ENCODE assay signal across 22 cellular contexts in the genomic region with DNA sequence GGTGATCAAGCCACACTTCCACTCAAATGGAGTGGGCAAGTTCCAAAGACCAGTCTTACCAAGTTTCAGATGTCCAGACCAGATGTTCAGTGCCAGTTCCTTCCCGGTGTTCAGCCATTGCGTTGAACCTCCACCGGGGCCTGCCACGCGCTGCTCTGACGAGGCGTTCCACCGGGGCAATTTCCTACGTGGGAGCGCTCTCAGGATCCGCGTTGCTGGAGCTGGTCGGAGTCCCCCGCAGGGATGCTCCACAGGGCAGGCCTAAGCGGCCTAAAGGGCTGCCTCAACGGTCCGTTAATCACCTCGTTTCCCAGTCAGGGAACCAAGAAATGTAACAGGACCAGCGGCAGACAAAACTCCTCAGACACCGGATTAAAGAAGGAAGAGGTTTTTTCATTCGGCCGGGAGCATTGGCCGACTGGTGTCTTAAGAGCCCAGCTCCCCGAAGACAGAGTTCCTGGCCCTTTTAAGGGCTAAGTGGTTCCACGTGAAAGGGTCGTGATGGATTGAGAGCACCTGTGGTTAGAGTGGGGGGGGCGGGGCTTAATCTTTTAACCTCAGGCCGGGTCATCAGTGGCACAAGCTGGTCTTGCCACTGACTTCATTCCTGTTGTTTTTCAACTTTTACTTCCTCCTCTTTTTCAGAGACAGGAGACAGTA.
"Had no signal": no experiment of that assay in that cellular context is flagged by ENCODE, and none has a peak within 500 bp of the region (broad histone marks: within the 10 kb centered on the region; RNA-seq: fewer than 3 reads in every experiment).

No MANE protein-coding gene starts in this region.

- H3K27me3 Mint-ChIP-seq: brain had no signal

- H3K36me3 ChIP-seq: left ventricle myocardium inferior, ovary had no signal

- H3K9me3 Mint-ChIP-seq: activated CD4-positive, alpha-beta memory T cell treated with anti-CD3 and anti-CD28 coated beads, Interleukin-2, amount 10 ng/mL, durations not matched to agents 7 days and 5 days; activated T-helper 2 cell treated with anti-CD3 and anti-CD28 coated beads, Interferon-gamma antibody, Interleukin-2, Interleukin-4, amounts not matched to agents 10 μg/mL and 5 μg/mL and 100 μg/mL, durations not matched to agents 14 hours and 24 hours and 36 hours; stimulated activated naive CD8-positive, alpha-beta T cell treated with anti-CD3 and anti-CD28 coated beads, Interleukin-15, amount 100 ng/mL, for 72 hours had no signal

- H3K4me3 Mint-ChIP-seq: activated CD4-positive, alpha-beta memory T cell treated with anti-CD3 and anti-CD28 coated beads, Interleukin-2, amount 10 ng/mL, durations not matched to agents 7 days and 5 days; activated CD8-positive, alpha-beta memory T cell treated with anti-CD3 and anti-CD28 coated beads, Interleukin-2, amount 10 ng/mL, durations not matched to agents 7 days and 5 days; brain; naive B cell; stimulated activated naive CD8-positive, alpha-beta T cell treated with anti-CD3 and anti-CD28 coated beads, Interleukin-15, amount 100 ng/mL, for 72 hours had no signal

- H3K9me3 ChIP-seq: left ventricle myocardium inferior, mucosa of descending colon, ovary, psoas muscle had no signal

- H3K4me3 ChIP-seq: dorsolateral prefrontal cortex, left ventricle myocardium inferior, mucosa of descending colon, ovary, psoas muscle, smooth muscle cell had no signal

- H3K4me1 Mint-ChIP-seq: activated CD8-positive, alpha-beta memory T cell treated with anti-CD3 and anti-CD28 coated beads, Interleukin-2, amount 10 ng/mL, durations not matched to agents 7 days and 5 days; stimulated activated naive CD8-positive, alpha-beta T cell treated with anti-CD3 and anti-CD28 coated beads, Interleukin-15, amount 100 ng/mL, for 72 hours had no signal

- H3K27ac ChIP-seq: dorsolateral prefrontal cortex, foreskin keratinocyte, left ventricle myocardium inferior, ovary, psoas muscle had no signal

- DNase-seq: activated CD4-positive, alpha-beta memory T cell treated with anti-CD3 and anti-CD28 coated beads, Interleukin-2, amount 10 ng/mL, durations not matched to agents 7 days and 5 days; activated CD4-positive, alpha-beta T cell treated with anti-CD3 and anti-CD28 coated beads for 48 hours; activated CD4-positive, CD25-positive, alpha-beta regulatory T cell; activated CD8-positive, alpha-beta memory T cell treated with anti-CD3 and anti-CD28 coated beads, Interleukin-2, amount 10 ng/mL, durations not matched to agents 7 days and 5 days; activated naive CD4-positive, alpha-beta T cell treated with Interleukin-2 at 50 U/mL for 16 hours; anterior cingulate cortex; caudate nucleus; dorsolateral prefrontal cortex; foreskin keratinocyte; left ventricle myocardium inferior; mesenchymal stem cell; mucosa of descending colon; naive B cell; ovary; psoas muscle; stimulated activated CD4-positive, alpha-beta T cell treated with anti-CD3 and anti-CD28 coated beads, Interleukin-4, amount 100 ng/mL, for 1 hour; stimulated activated naive CD8-positive, alpha-beta T cell treated with anti-CD3 and anti-CD28 coated beads, Interleukin-15, amount 100 ng/mL, for 72 hours; SW 1271 had no signal

- H3K4me1 ChIP-seq: foreskin keratinocyte, psoas muscle had no signal

- H3K27me3 ChIP-seq: ovary had no signal

- H3K27ac Mint-ChIP-seq: activated CD4-positive, alpha-beta memory T cell treated with anti-CD3 and anti-CD28 coated beads, Interleukin-2, amount 10 ng/mL, durations not matched to agents 7 days and 5 days; activated CD8-positive, alpha-beta memory T cell treated with anti-CD3 and anti-CD28 coated beads, Interleukin-2, amount 10 ng/mL, durations not matched to agents 7 days and 5 days; activated T-helper 2 cell treated with anti-CD3 and anti-CD28 coated beads, Interferon-gamma antibody, Interleukin-2, Interleukin-4, amounts not matched to agents 10 μg/mL and 5 μg/mL and 100 μg/mL, durations not matched to agents 14 hours and 24 hours and 36 hours; brain; naive B cell; stimulated activated naive CD8-positive, alpha-beta T cell treated with anti-CD3 and anti-CD28 coated beads, Interleukin-15, amount 100 ng/mL, for 72 hours had no signal

- ATAC-seq: activated CD8-positive, alpha-beta memory T cell treated with anti-CD3 and anti-CD28 coated beads, Interleukin-2, amount 10 ng/mL, durations not matched to agents 7 days and 5 days; foreskin keratinocyte; mucosa of descending colon; psoas muscle; sciatic nerve; stimulated activated naive CD8-positive, alpha-beta T cell treated with anti-CD3 and anti-CD28 coated beads, Interleukin-15, amount 100 ng/mL, for 72 hours had no signal

- H3K36me3 Mint-ChIP-seq: activated CD8-positive, alpha-beta memory T cell treated with anti-CD3 and anti-CD28 coated beads, Interleukin-2, amount 10 ng/mL, durations not matched to agents 7 days and 5 days; brain; naive B cell had no signal
